In genomic region chr15:41577863-41578735, GRCh38 we compare ENCODE assay signal across 11 cellular contexts. TPM values are rescaled to one million over a fixed set of nuclear protein-coding genes. Genes with fewer than 3 reads are reported as not detected.
DNase-seq lines count a peak whose midpoint lies in the region; ATAC-seq lines count a peak whose summit lies in the region.
"Had no signal": no experiment of that assay in that cellular context is flagged by ENCODE, and none has a peak within 500 bp of the region (broad histone marks: within the 10 kb centered on the region; RNA-seq: fewer than 3 reads in every experiment).

No MANE protein-coding gene starts in this region.

- peak; percentile 42 for DNase-seq in DMS 273 treated with DMSO at 0.1 percent for 48 hours (lab: John Stamatoyannopoulos, UW)
- DNase-seq in RPMI7951 (ENCODE audit: low read depth) = peak; percentile 16
- no peak for DNase-seq in left cardiac atrium
- DNase-seq in posterior cingulate gyrus = peak in 8 of 10 donors; percentile 43 to 91 (median 60)
- DNase-seq in hepatic stellate cell (ENCODE audit: low spot score) = no peak
- no peak for DNase-seq in NCI-H2171 treated with DMSO at 0.1 percent for 48 hours (lab: John Stamatoyannopoulos, UW)
- no peak for DNase-seq in activated CD8-positive, alpha-beta memory T cell treated with anti-CD3 and anti-CD28 coated beads, Interleukin-2, amount 50 U/mL, for 48 hours
- DNase-seq in stimulated activated CD4-positive, alpha-beta T cell treated with anti-CD3 and anti-CD28 coated beads, Interleukin-4, amount 100 ng/mL, for 1 hour = no peak
- DNase-seq: activated CD4-positive, alpha-beta T cell treated with anti-CD3 and anti-CD28 coated beads for 48 hours; activated effector memory CD4-positive, alpha-beta T cell treated with Interleukin-2 at 50 U/mL for 16 hours; CD4-positive, alpha-beta T cell had no signal

- ATAC-seq in left cardiac atrium = peak; percentile 39 to 53

- intact Hi-C loops in left cardiac atrium (cut with DNase I) = no loop called here
- intact Hi-C loops in posterior cingulate gyrus (cut with DNase I) = no loop called here

RNA-seq across cellular contexts. Expression of gene TYRO3, which starts 19.1 kb away (rescaled TPM):
- 8.6 and 13.8 TPM in 2 replicates for total RNA-seq in RPMI7951 (2014; rRNA removed; shearing (Covaris generic))
- total RNA-seq in left cardiac atrium = 10 to 100 TPM in 1 of 2 donors, 1 to 10 TPM in 1; 9.1 to 21.0 TPM

RNA-seq across cellular contexts. Expression of gene RPAP1, which starts 34.0 kb away (rescaled TPM):
- 23.8 and 41.9 TPM in 2 replicates for total RNA-seq in RPMI7951 (2014; rRNA removed; shearing (Covaris generic))
- 10 to 100 TPM; 18.3 to 20.1 TPM for total RNA-seq in left cardiac atrium

Comparison
In these comparisons a context has a peak if more than half of its experiments do, and no peak if none do; other contexts are left out.
1. DNase-seq: peak in DMS 273 treated with DMSO at 0.1 percent for 48 hours (single experiment), RPMI7951 (single experiment) and posterior cingulate gyrus (8 of 10); none in left cardiac atrium (single experiment), hepatic stellate cell (single experiment), NCI-H2171 treated with DMSO at 0.1 percent for 48 hours (single experiment), activated CD8-positive, alpha-beta memory T cell treated with anti-CD3 and anti-CD28 coated beads, Interleukin-2, amount 50 U/mL, for 48 hours (single experiment) and stimulated activated CD4-positive, alpha-beta T cell treated with anti-CD3 and anti-CD28 coated beads, Interleukin-4, amount 100 ng/mL, for 1 hour (single experiment).